ENCODE assay signal across 14 cellular contexts in the genomic region with DNA sequence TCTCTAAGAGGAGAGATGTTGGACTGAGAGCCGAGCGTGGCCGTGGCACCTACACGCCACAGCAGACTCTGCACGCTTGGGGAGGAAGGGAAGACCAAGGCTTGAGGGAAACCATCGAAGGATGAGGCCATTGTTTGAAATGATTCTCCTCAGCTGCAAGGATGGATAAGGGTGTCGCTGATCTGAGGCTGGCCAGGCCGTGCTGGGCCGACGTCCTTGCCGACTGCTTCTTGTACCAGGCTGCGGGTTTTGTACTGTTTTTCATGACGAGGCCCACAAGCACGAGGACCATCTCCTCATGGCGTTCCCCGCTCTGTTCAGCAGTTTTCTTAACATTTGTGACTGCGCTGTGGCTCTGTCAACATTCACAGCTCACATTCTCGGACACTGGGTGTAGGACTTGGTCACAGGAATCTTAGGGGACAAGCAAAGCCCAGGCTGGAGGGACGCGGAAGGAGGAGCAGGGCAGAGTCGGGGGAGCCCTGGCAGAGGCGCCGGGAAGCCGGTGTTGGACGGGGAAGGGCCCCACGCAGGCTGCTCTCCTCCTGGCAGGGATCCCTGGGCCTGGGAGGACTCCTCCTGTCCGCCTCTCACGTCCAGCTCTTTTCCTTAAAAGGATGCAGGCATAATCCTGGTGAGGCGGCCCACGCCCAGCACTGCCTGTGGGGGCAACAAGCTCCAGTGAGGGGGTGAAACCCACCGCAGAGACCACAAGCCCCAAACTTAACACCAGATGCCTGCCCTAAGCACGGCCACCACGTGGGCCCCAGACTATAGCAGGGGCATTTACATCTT.
"Had no signal": no experiment of that assay in that cellular context is flagged by ENCODE, and none has a peak within 500 bp of the region (broad histone marks: within the 10 kb centered on the region; RNA-seq: fewer than 3 reads in every experiment).

No MANE protein-coding gene starts in this region.

- H3K27ac ChIP-seq: left ventricle myocardium inferior, right atrium auricular region, SK-N-MC had no signal

- H3K27ac Mint-ChIP-seq: activated CD4-positive, alpha-beta T cell treated with anti-CD3 and anti-CD28 coated beads, Interleukin-2, amount 10 ng/mL, durations not matched to agents 7 days and 5 days; activated naive CD4-positive, alpha-beta T cell treated with anti-CD3 and anti-CD28 coated beads, Interleukin-2, amount 10 ng/mL, durations not matched to agents 7 days and 5 days; endodermal cell; mesothelial cell of epicardium; stimulated activated naive B cell treated with anti-CD40 and anti-IgM and Interleukin-4, amounts not matched to agents 10 μg/mL and 1 μg/mL and 100 μg/mL, for 72 hours; T-helper 1 cell treated with Interleukin-12 subunit alpha and Interleukin-12 subunit beta and Interleukin-4 antibody, amounts not matched to agents 30 μg/mL and 1 μg/mL, for 36 hours had no signal

- H3K27me3 ChIP-seq: right atrium auricular region had no signal

- H3K4me1 Mint-ChIP-seq: activated CD4-positive, alpha-beta T cell treated with anti-CD3 and anti-CD28 coated beads, Interleukin-2, amount 10 ng/mL, durations not matched to agents 7 days and 5 days; activated naive CD4-positive, alpha-beta T cell treated with anti-CD3 and anti-CD28 coated beads, Interleukin-2, amount 10 ng/mL, durations not matched to agents 7 days and 5 days; stimulated activated naive B cell treated with anti-CD40 and anti-IgM and Interleukin-4, amounts not matched to agents 10 μg/mL and 1 μg/mL and 100 μg/mL, for 72 hours had no signal

- H3K36me3 Mint-ChIP-seq: activated naive CD4-positive, alpha-beta T cell treated with anti-CD3 and anti-CD28 coated beads, Interleukin-2, amount 10 ng/mL, durations not matched to agents 7 days and 5 days; mesothelial cell of epicardium; stimulated activated naive B cell treated with anti-CD40 and anti-IgM and Interleukin-4, amounts not matched to agents 10 μg/mL and 1 μg/mL and 100 μg/mL, for 72 hours had no signal

- H3K4me3 ChIP-seq: left ventricle myocardium inferior, right atrium auricular region, SK-N-MC had no signal

- H3K4me3 Mint-ChIP-seq: activated CD4-positive, alpha-beta T cell treated with anti-CD3 and anti-CD28 coated beads, Interleukin-2, amount 10 ng/mL, durations not matched to agents 7 days and 5 days; activated naive CD4-positive, alpha-beta T cell treated with anti-CD3 and anti-CD28 coated beads, Interleukin-2, amount 10 ng/mL, durations not matched to agents 7 days and 5 days; endodermal cell; mesothelial cell of epicardium; stimulated activated naive B cell treated with anti-CD40 and anti-IgM and Interleukin-4, amounts not matched to agents 10 μg/mL and 1 μg/mL and 100 μg/mL, for 72 hours; T-helper 1 cell treated with Interleukin-12 subunit alpha and Interleukin-12 subunit beta and Interleukin-4 antibody, amounts not matched to agents 30 μg/mL and 1 μg/mL, for 36 hours had no signal

- H3K4me1 ChIP-seq: left ventricle myocardium inferior, right atrium auricular region had no signal

- ATAC-seq: stimulated activated naive B cell treated with anti-CD40 and anti-IgM and Interleukin-4, amounts not matched to agents 10 μg/mL and 1 μg/mL and 100 μg/mL, for 72 hours had no signal

- H3K36me3 ChIP-seq: left ventricle myocardium inferior, right atrium auricular region had no signal

- H3K9me3 Mint-ChIP-seq: activated CD4-positive, alpha-beta T cell treated with anti-CD3 and anti-CD28 coated beads, Interleukin-2, amount 10 ng/mL, durations not matched to agents 7 days and 5 days; endodermal cell; T-helper 1 cell treated with Interleukin-12 subunit alpha and Interleukin-12 subunit beta and Interleukin-4 antibody, amounts not matched to agents 30 μg/mL and 1 μg/mL, for 36 hours had no signal

- DNase-seq: activated CD4-positive, alpha-beta T cell treated with anti-CD3 and anti-CD28 coated beads, Interleukin-2, amount 10 ng/mL, durations not matched to agents 7 days and 5 days; activated CD8-positive, alpha-beta memory T cell treated with anti-CD3 and anti-CD28 coated beads for 24 hours; activated naive CD4-positive, alpha-beta T cell treated with anti-CD3 and anti-CD28 coated beads, Interleukin-2, amount 10 ng/mL, durations not matched to agents 7 days and 5 days; dermis blood vessel endothelial cell; left ventricle myocardium inferior; stimulated activated CD4-positive, alpha-beta T cell treated with anti-CD3 and anti-CD28 coated beads, Interleukin-2, amount 100 ng/mL, for 24 hours; stimulated activated naive B cell treated with anti-CD40 and anti-IgM and Interleukin-4, amounts not matched to agents 10 μg/mL and 1 μg/mL and 100 μg/mL, for 72 hours; substantia nigra; trophoblast cell had no signal

- H3K9me3 ChIP-seq: left ventricle myocardium inferior, right atrium auricular region had no signal
